In genomic region chr14:73751157-73751691, GRCh38 we compare ENCODE assay signal across 9 cellular contexts. TPM values are rescaled to one million over a fixed set of nuclear protein-coding genes. Genes with fewer than 3 reads are reported as not detected.
A peak's percentile ranks its signal among the peaks of the same experiment; 100 is the strongest.
DNase-seq lines count a peak whose midpoint lies in the region; ATAC-seq, FAIRE-seq and TF ChIP-seq lines count a peak whose summit lies in the region.
"Had no signal": no experiment of that assay in that cellular context is flagged by ENCODE, and none has a peak within 500 bp of the region (broad histone marks: within the 10 kb centered on the region; RNA-seq: fewer than 3 reads in every experiment).

No MANE protein-coding gene starts in this region.

- no peaks in the 10 kb centered on the region for H3K27me3 ChIP-seq in keratinocyte (ENCODE audit: control insufficient read depth, extremely low read depth, insufficient read depth, low read length)
- no peaks in the 10 kb centered on the region for H3K27me3 ChIP-seq in stomach

- H3K4me3 Mint-ChIP-seq in T-cell: peak overlapping the region; percentile 21 to 87 (median 37)

- H3K9me1 ChIP-seq in keratinocyte (ENCODE audit: control insufficient read depth, extremely low read depth, insufficient read depth, low read length): peaks cover 4% of the 10 kb centered on the region

- no peak for TF ChIP-seq POLR2A in stomach (IDR thresholded peaks at IDR 0.05)

- H2AFZ ChIP-seq in keratinocyte (ENCODE audit: control insufficient read depth, low read length): no peak overlapping the region

- H3K4me3 ChIP-seq in keratinocyte (ENCODE audit: control insufficient read depth in 2 of 3, extremely low read depth in 1 of 3, insufficient read depth in 2 of 3, low read depth in 1 of 3, low read length in 3 of 3) (no peak overlapping the region), stomach (no peak overlapping the region)

- no peaks in the 10 kb centered on the region for H3K27me3 Mint-ChIP-seq in T-cell

- WGBS in stomach, 5 donors: 24 to 43% (median 37%) methylated on average over 6 to 7 of the region's 7 CpGs

- H3K9me3 ChIP-seq in keratinocyte (ENCODE audit: control insufficient read depth, low read depth, low read length): no peaks in the 10 kb centered on the region
- no peaks in the 10 kb centered on the region for H3K9me3 ChIP-seq in stomach

- POLR2A ChIA-PET in T-cell (lab: Charles Lee): interaction anchor here in 1 of 2 donors (0.7 kb wide), 1 partner anchor 21 kb away, joined by 3 read pairs; no protein-coding TSS in a partner anchor

- TF ChIP-seq CTCF in keratinocyte (optimal IDR thresholded peaks at IDR 0.05 in 1 of 3, IDR thresholded peaks at IDR 0.05 in 1 of 3, conservative IDR thresholded peaks at IDR 0.05 in 1 of 3; ENCODE audit: extremely low read depth in 1 of 3, insufficient read depth in 2 of 3, low read length in 3 of 3) (no peak), stomach (IDR thresholded peaks at IDR 0.05) (no peak)

- CTCF ChIA-PET in T-cell (lab: Charles Lee): interaction anchor here in 1 of 2 donors (0.5 to 0.8 kb wide), 2 partner anchors 13 to 24 kb away, joined by 4 to 8 read pairs; no protein-coding TSS in a partner anchor

- FAIRE-seq in keratinocyte (lab: Jason Lieb, UNC): no peak
- FAIRE-seq: A204.1 had no signal

- H3K27ac ChIP-seq in keratinocyte (ENCODE audit: control insufficient read depth, insufficient read depth, low read length) (peak overlapping the region; percentile 29), stomach (peak overlapping the region; percentile 69 to 100 (median 100))

- ATAC-seq in T-cell (replicated peaks in 1 of 4): peak in 2 of 4 experiments; percentile 19 to 27

- TF ChIP-seq EP300 in stomach (IDR thresholded peaks at IDR 0.05): no peak

- no peak overlapping the region for H3K9ac ChIP-seq in keratinocyte (ENCODE audit: control insufficient read depth, extremely low read depth, insufficient read depth, low read length)

- H3K4me1 Mint-ChIP-seq in T-cell: peaks cover 98 to 99% (median 99%) of the 10 kb centered on the region in 3 donors

- dilution Hi-C loops in keratinocyte (cut with MboI; ENCODE audit: extremely low pct_ligation_motif_present, low sequenced_read_pairs): no loop called here

- H3K4me2 ChIP-seq in keratinocyte (ENCODE audit: control insufficient read depth, extremely low read depth, insufficient read depth, low read depth, low read length): no peak overlapping the region

- peaks cover 3 to 13% of the 10 kb centered on the region in 2 experiments for H3K36me3 ChIP-seq in keratinocyte (ENCODE audit: control insufficient read depth in 2 of 2, extremely low read depth in 1 of 2, insufficient read depth in 2 of 2, low read length in 2 of 2)
- peaks cover 0 to 5% (median 0%) of the 10 kb centered on the region in 4 donors for H3K36me3 ChIP-seq in stomach

- peak; percentile 39 to 56 for DNase-seq in NOMO-1 (lab: John Stamatoyannopoulos, UW; ENCODE audit: unreplicated experiment in 2 of 2)
- DNase-seq in NOMO-1 treated with dmso at 0.1 percent for 144 hours (lab: John Stamatoyannopoulos, UW; ENCODE audit: unreplicated experiment): no peak
- DNase-seq in T-cell: no peak
- no peak for DNase-seq in keratinocyte (ENCODE audit: low read depth, low spot score)
- DNase-seq in stomach: no peak
- no peak for DNase-seq in COR-L47 (lab: John Stamatoyannopoulos, UW)
- no peak for DNase-seq in globus pallidus (ENCODE audit: low spot score)
- no peak for DNase-seq in COLO668 (lab: John Stamatoyannopoulos, UW; ENCODE audit: unreplicated experiment)

- H3K9me3 Mint-ChIP-seq in T-cell: no peaks in the 10 kb centered on the region

- H3K4me1 ChIP-seq in keratinocyte (ENCODE audit: control insufficient read depth, extremely low read depth, insufficient read depth, low read length) (peaks cover 93% of the 10 kb centered on the region), stomach (peaks cover 91 to 100% (median 100%) of the 10 kb centered on the region in 4 donors)

- H3K27ac Mint-ChIP-seq in T-cell: peak overlapping the region; percentile 95 to 99

- H4K20me1 ChIP-seq in keratinocyte (ENCODE audit: control insufficient read depth, extremely low read depth, insufficient read depth, low read length): no peaks in the 10 kb centered on the region

- peaks cover 97% of the 10 kb centered on the region for H3K79me2 ChIP-seq in keratinocyte (ENCODE audit: control insufficient read depth, insufficient read depth, low read length)

- intact Hi-C loops in stomach (cut with DNase I; ENCODE audit: low total_unique reads): no loop called here

- H3K36me3 Mint-ChIP-seq in T-cell: peaks cover 3% of the 10 kb centered on the region

RNA-seq across cellular contexts. Expression of gene PNMA1, which starts 37.0 kb away (rescaled TPM):
- 10 to 100 TPM; 36.2 to 57.9 (median 53.4) TPM for total RNA-seq in T-cell
- 5.9 to 16.8 TPM (median 8.2 TPM) in 3 replicates for polyA plus RNA-seq in keratinocyte
- 12.9 TPM for polyA plus RNA-seq in keratinocyte (2011; ENCODE audit: low read depth)
- polyA plus RNA-seq in keratinocyte (2011; cell fraction: cytosol; rRNA removed): 10.9 and 12.3 TPM in 2 replicates
- polyA plus RNA-seq in keratinocyte (2011; cell fraction: nucleus; rRNA removed): 24.4 and 25.3 TPM in 2 replicates
- polyA plus RNA-seq in keratinocyte (2012; ENCODE audit: low replicate concordance): 19.9 and 21.2 TPM in 2 replicates
- polyA minus RNA-seq in keratinocyte: 3.5 to 6.1 TPM (median 5.5 TPM) in 3 replicates
- polyA minus RNA-seq in keratinocyte (2011; cell fraction: cytosol; rRNA and poly(A)+ RNA removed): 7.5 TPM
- polyA minus RNA-seq in keratinocyte (2011; cell fraction: nucleus; rRNA and poly(A)+ RNA removed): 6.1 and 8.4 TPM in 2 replicates
- 10 to 100 TPM; 17.9 to 42.3 (median 19.3) TPM for total RNA-seq in stomach
- 10 to 100 TPM; 13.9 to 17.1 (median 15.6) TPM for polyA plus RNA-seq in stomach

Comparison
In these comparisons a context has a peak if more than half of its experiments do, and no peak if none do; other contexts are left out.
1. DNase-seq: peak in NOMO-1 (2 of 2); none in NOMO-1 treated with dmso at 0.1 percent for 144 hours (single experiment), T-cell (0 of 34), keratinocyte (single experiment), stomach (single experiment), COR-L47 (single experiment), globus pallidus (single experiment) and COLO668 (single experiment).